Comparison of ENCODE assay signal across 8 cellular contexts in genomic region chr11:113874096-113874919, GRCh38.
DNase-seq lines count a peak whose midpoint lies in the region; ATAC-seq and TF ChIP-seq lines count a peak whose summit lies in the region.

No MANE protein-coding gene starts in this region.

- H3K79me2 ChIP-seq in ACC112 (ENCODE audit: control insufficient read depth, insufficient read depth, low read length, unreplicated experiment) = peaks cover 18% of the 10 kb centered on the region

- H3K36me3 ChIP-seq in ACC112 (ENCODE audit: insufficient read depth, low read length) (no peaks in the 10 kb centered on the region), rectal smooth muscle tissue (ENCODE audit: control insufficient read depth, insufficient read depth, low read length) (no peaks in the 10 kb centered on the region)

- peak overlapping the region; percentile 30; the same call in 1 of the 2 replicates for H3K27ac ChIP-seq in ACC112 (ENCODE audit: low read depth, low read length)
- H3K27ac ChIP-seq in rectal smooth muscle tissue (ENCODE audit: low read depth, low read length) = no peak overlapping the region

- H3K4me1 ChIP-seq in ACC112 (ENCODE audit: control insufficient read depth, insufficient read depth, low read length, unreplicated experiment) = peaks cover 23% of the 10 kb centered on the region
- peaks cover 14% of the 10 kb centered on the region for H3K4me1 ChIP-seq in rectal smooth muscle tissue (ENCODE audit: control insufficient read depth, insufficient read depth, low read length)

- H3K9ac ChIP-seq in rectal smooth muscle tissue (ENCODE audit: low read length) = no peak overlapping the region

- peak; percentile 15 for DNase-seq in foreskin melanocyte
- no peak for DNase-seq in GM19238 (ENCODE audit: insufficient read length, low spot score)
- DNase-seq in Ammon's horn (ENCODE audit: low spot score) = no peak
- DNase-seq in NCI-H1436 treated with DMSO at 0.1 percent for 48 hours (lab: John Stamatoyannopoulos, UW) = no peak

- peak overlapping the region; percentile 100 for H2AFZ ChIP-seq in ACC112 (ENCODE audit: low read length, unreplicated experiment)

- ATAC-seq in GM21390 (IDR thresholded peaks at IDR 0.05; ENCODE audit: unreplicated experiment) (peak; percentile 1), SK-N-SH treated with all-trans-retinoic acid at 6 μM for 48 hours (peak; percentile 6; the same call in 2 of the 3 replicates)

- H3K27me3 ChIP-seq in ACC112 (ENCODE audit: insufficient read depth, low read length) (no peaks in the 10 kb centered on the region), rectal smooth muscle tissue (ENCODE audit: control insufficient read depth, insufficient read depth, low read length) (no peaks in the 10 kb centered on the region)

- H3K4me3 ChIP-seq in ACC112 (ENCODE audit: low read depth, low read length) (peak overlapping the region; percentile 96), rectal smooth muscle tissue (ENCODE audit: low read length) (peak overlapping the region; percentile 79)

TF ChIP-seq in SK-N-SH treated with all-trans-retinoic acid at 6 μM for 48 hours, 23 proteins besides CTCF, POLR2A, EP300 and RAD21:
- no peak for TF ChIP-seq TOX (CRISPR knock-in tag; IDR thresholded peaks at IDR 0.05; ENCODE audit: borderline replicate concordance)
- TF ChIP-seq ZFP3 (CRISPR knock-in tag; IDR thresholded peaks at IDR 0.05) = no peak
- no peak for TF ChIP-seq ZNF70 (CRISPR knock-in tag; IDR thresholded peaks at IDR 0.05)
- TF ChIP-seq ARNTL (CRISPR knock-in tag; IDR thresholded peaks at IDR 0.05; ENCODE audit: borderline replicate concordance, low read depth) = no peak
- no peak for TF ChIP-seq PPARA (CRISPR knock-in tag; IDR thresholded peaks at IDR 0.05; ENCODE audit: borderline replicate concordance)
- no peak for TF ChIP-seq GLIS3 (CRISPR knock-in tag; IDR thresholded peaks at IDR 0.05)
- no peak for TF ChIP-seq BACH2 (CRISPR knock-in tag; IDR thresholded peaks at IDR 0.05; ENCODE audit: borderline replicate concordance)
- TF ChIP-seq ISL1 (CRISPR knock-in tag; IDR thresholded peaks at IDR 0.05) = no peak
